In genomic region chr1:174217787-174218574, GRCh38 we compare ENCODE assay signal across 8 cellular contexts. TPM values are rescaled to one million over a fixed set of nuclear protein-coding genes. Genes with fewer than 3 reads are reported as not detected.
DNase-seq lines count a peak whose midpoint lies in the region; ATAC-seq, FAIRE-seq and TF ChIP-seq lines count a peak whose summit lies in the region.

No MANE protein-coding gene starts in this region.

- FAIRE-seq in pancreas (lab: Jason Lieb, UNC): peak; percentile 65

- peak; percentile 54 for TF ChIP-seq CTCF in AG04449 (IDR thresholded peaks at IDR 0.05; ENCODE audit: insufficient read depth, low read length, missing control alignments)
- TF ChIP-seq CTCF in GM12864 (IDR thresholded peaks at IDR 0.05; ENCODE audit: low read depth, low read length, missing control alignments): peak; percentile 55
- peak; percentile 24 to 48 (median 44) for TF ChIP-seq CTCF in pancreas (IDR thresholded peaks at IDR 0.05)

- no peaks in the 10 kb centered on the region for H3K9me3 ChIP-seq in pancreas

- ATAC-seq in pancreas (peak; percentile 43 to 83 (median 80)), HG03196 (IDR thresholded peaks at IDR 0.05; ENCODE audit: unreplicated experiment) (no peak)

- intact Hi-C loops in pancreas (cut with DNase I): no loop called here

- 18 to 24% methylated on average over 4 of the region's 4 CpGs for WGBS in pancreas, 2 donors

- H3K4me1 ChIP-seq in pancreas: peaks cover 0 to 3% (median 0%) of the 10 kb centered on the region in 3 donors

- CTCF ChIA-PET in AG04449 (lab: Yijun Ruan, JAX): interaction anchor here (0.5 to 2.5 kb wide), 20 partner anchors 11 to 1498 kb away, joined by 3 to 31 read pairs (median 4); no protein-coding TSS in a partner anchor

- no peaks in the 10 kb centered on the region for H3K36me3 ChIP-seq in pancreas

- DNase-seq in AG04449 (ENCODE audit: low read depth, low spot score): no peak
- no peak for DNase-seq in GM12864 (ENCODE audit: low read depth)
- DNase-seq in HuH-7 (ENCODE audit: low spot score): peak; percentile 8
- peak; percentile 27 for DNase-seq in SK-N-DZ (ENCODE audit: low spot score)
- DNase-seq in fibroblast of peridontal ligament (ENCODE audit: extremely low read depth): peak; percentile 64
- no peak for DNase-seq in pancreas
- no peak for DNase-seq in NCI-H187 treated with DMSO at 0.1 percent for 48 hours (lab: John Stamatoyannopoulos, UW)

- POLR2A ChIA-PET in AG04449 (lab: Yijun Ruan, JAX): interaction anchor here (0.7 kb wide), 1 partner anchor 356 kb away, joined by 3 read pairs; no protein-coding TSS in a partner anchor

- H3K27ac ChIP-seq in pancreas: no peak overlapping the region

- no peaks in the 10 kb centered on the region for H3K27me3 ChIP-seq in pancreas

- H3K4me3 ChIP-seq in AG04449 (ENCODE audit: low read depth, low read length) (no peak overlapping the region), GM12864 (ENCODE audit: low read depth, low read length) (no peak overlapping the region; the same call in 1 of the 2 replicates), pancreas (no peak overlapping the region)

RNA-seq across cellular contexts. Expression of gene RABGAP1L, which starts 58.7 kb away (rescaled TPM):
- polyA plus RNA-seq in SK-N-DZ (2014; cell fraction: cytosol; rRNA removed): 5.1 and 7.3 TPM in 2 replicates
- 3.2 TPM in 2 replicates for polyA plus RNA-seq in SK-N-DZ (2014; cell fraction: nucleus; rRNA removed)
- 10 to 100 TPM; 34.6 to 64.8 (median 40.5) TPM for total RNA-seq in pancreas
- 10 to 100 TPM; 13.9 to 18.0 TPM for polyA plus RNA-seq in pancreas

Comparison
In these comparisons a context has a peak if more than half of its experiments do, and no peak if none do; other contexts are left out.
1. DNase-seq: peak in HuH-7 (single experiment), SK-N-DZ (single experiment) and fibroblast of peridontal ligament (single experiment); none in AG04449 (single experiment), GM12864 (single experiment), pancreas (0 of 6) and NCI-H187 treated with DMSO at 0.1 percent for 48 hours (single experiment).
2. Peak in every context shown above with its lines, with median percentiles within 50 percentile points of each other: CTCF ChIP-seq.